1 cellular context compared by ENCODE assay signal in the genomic region with DNA sequence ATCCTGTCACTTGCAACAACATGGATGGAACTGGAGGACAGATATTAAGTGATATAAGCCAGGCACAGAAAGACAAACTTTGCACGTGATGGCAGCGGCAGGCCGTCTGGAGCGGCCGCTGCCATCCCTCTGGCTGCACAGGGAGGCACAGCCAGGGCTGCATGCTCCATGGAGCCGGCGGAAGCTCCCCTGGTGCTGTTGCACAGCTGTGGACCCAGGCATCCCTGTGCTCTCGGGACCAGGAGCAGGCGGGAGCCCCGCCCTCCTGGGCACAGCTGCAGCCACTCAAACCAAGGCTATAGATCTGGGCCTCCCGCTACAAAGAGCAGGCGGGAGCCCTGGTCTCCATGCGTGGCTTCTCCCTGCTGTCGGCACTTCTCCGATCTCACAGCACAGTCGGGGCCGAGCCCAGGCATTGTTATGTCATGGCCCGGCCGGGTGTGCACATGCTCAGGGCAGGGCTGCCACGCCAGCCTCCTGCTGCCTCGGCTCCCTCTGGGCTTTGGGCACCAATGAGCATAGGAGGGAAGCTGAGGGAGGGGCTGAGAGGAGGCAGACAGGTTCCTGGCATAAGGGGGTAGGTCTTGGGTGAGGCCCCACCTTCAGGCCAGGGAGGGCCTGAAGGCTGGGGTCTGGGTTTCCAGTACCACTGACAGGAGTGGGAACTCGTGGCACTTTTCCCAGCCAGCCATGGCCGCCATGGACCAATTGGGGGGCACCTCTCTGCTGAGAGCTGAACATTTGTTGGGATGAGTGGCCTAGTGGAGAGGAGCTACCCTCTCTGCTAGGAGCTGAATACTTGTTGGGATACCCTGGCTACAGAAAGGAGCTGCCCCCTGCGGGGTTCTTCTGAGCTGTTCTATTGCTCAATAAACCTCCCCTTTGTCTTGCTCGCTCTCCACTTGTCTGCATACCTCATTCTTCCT.
TF ChIP-seq lines count a peak whose summit lies in the region.

No MANE protein-coding gene starts in this region.

TF ChIP-seq in H1, 55 proteins besides CTCF, POLR2A, EP300 and RAD21:
- TF ChIP-seq CREB1 (IDR thresholded peaks at IDR 0.05) (0 out of 2 replicates have a peak, but pooled peaks have one; percentile 22), SP1 (IDR thresholded peaks at IDR 0.05; ENCODE audit: low read depth, low read length) (0 out of 2 replicates have a peak, but pooled peaks have one; percentile 30), YY1 (IDR thresholded peaks at IDR 0.05; ENCODE audit: low read depth, low read length) (peak; percentile 46; the same call in 1 of the 2 replicates), ASH2L (IDR thresholded peaks at IDR 0.05; ENCODE audit: low read length) (peak; percentile 79), ZNF274 (IDR thresholded peaks at IDR 0.05; ENCODE audit: borderline replicate concordance, extremely low read depth, low read length) (no peak), KDM4A (IDR thresholded peaks at IDR 0.05; ENCODE audit: low read depth, low read length, severe bottlenecking) (peak; percentile 37), POLR2AphosphoS5 (IDR thresholded peaks at IDR 0.05; ENCODE audit: low read depth, low read length) (no peak), HDAC2 (IDR thresholded peaks at IDR 0.05; ENCODE audit: borderline replicate concordance in 1 of 2, low read depth in 2 of 2, low read length in 2 of 2) (0 out of 4 replicates have a peak, but pooled peaks of 1 of the 2 experiments have one; percentile 58), TBP (IDR thresholded peaks at IDR 0.05; ENCODE audit: low read depth, low read length) (peak; percentile 24; the same call in 1 of the 2 replicates), CEBPB (IDR thresholded peaks at IDR 0.05; ENCODE audit: low read depth, low read length) (peak; percentile 96), RBBP5 (IDR thresholded peaks at IDR 0.05; ENCODE audit: borderline replicate concordance, low read depth, low read length) (peak; percentile 58; the same call in 1 of the 2 replicates), EGR1 (IDR thresholded peaks at IDR 0.05; ENCODE audit: borderline replicate concordance, low read depth, low read length) (no peak)
- TF ChIP-seq, protein P1, sequence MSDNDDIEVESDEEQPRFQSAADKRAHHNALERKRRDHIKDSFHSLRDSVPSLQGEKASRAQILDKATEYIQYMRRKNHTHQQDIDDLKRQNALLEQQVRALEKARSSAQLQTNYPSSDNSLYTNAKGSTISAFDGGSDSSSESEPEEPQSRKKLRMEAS (IDR thresholded peaks at IDR 0.05), result peak; percentile 91
- TF ChIP-seq, protein P2, sequence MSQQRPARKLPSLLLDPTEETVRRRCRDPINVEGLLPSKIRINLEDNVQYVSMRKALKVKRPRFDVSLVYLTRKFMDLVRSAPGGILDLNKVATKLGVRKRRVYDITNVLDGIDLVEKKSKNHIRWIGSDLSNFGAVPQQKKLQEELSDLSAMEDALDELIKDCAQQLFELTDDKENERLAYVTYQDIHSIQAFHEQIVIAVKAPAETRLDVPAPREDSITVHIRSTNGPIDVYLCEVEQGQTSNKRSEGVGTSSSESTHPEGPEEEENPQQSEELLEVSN (IDR thresholded peaks at IDR 0.05), result peak; percentile 70
TF ChIP-seq in H1: peak in this region for 11.
